17 cellular contexts compared by ENCODE assay signal in genomic region chrX:1387141-1387776, GRCh38. TPM values are rescaled to one million over a fixed set of nuclear protein-coding genes. Genes with fewer than 3 reads are reported as not detected.
DNase-seq lines count a peak whose midpoint lies in the region; ATAC-seq, FAIRE-seq and TF ChIP-seq lines count a peak whose summit lies in the region.
"Had no signal": no experiment of that assay in that cellular context is flagged by ENCODE, and none has a peak within 500 bp of the region (broad histone marks: within the 10 kb centered on the region; RNA-seq: fewer than 3 reads in every experiment).

No MANE protein-coding gene starts in this region.

- TF ChIP-seq CTCF in K562 (IDR thresholded peaks at IDR 0.05 in 2 of 3, conservative IDR thresholded peaks at IDR 0.05 in 1 of 3; ENCODE audit: insufficient read depth in 2 of 3, low read depth in 1 of 3, low read length in 3 of 3) (no peak), nephron progenitor cell (IDR thresholded peaks at IDR 0.05) (no peak), coronary artery (IDR thresholded peaks at IDR 0.05) (no peak)

- no peaks in the 10 kb centered on the region for H3K27me3 ChIP-seq in BLaER1 treated with 17β-estradiol and CSF1 and Interleukin-3, amounts not matched to agents 10 nM and 100 nM
- H3K27me3 ChIP-seq in K562 (ENCODE audit: control insufficient read depth in 2 of 2, insufficient read depth in 2 of 2, low read length in 2 of 2), result no peaks in the 10 kb centered on the region
- H3K27me3 ChIP-seq: adrenal gland, MG63, transverse colon had no signal

- no peaks in the 10 kb centered on the region; a peak in 1 of 22 replicates for H3K9me3 ChIP-seq in BLaER1 treated with 17β-estradiol and CSF1 and Interleukin-3, amounts not matched to agents 10 nM and 100 nM (replicated peaks in 1 of 11)
- H3K9me3 ChIP-seq in K562 (replicated peaks; ENCODE audit: control insufficient read depth, insufficient read depth, low read depth, low read length), result no peaks in the 10 kb centered on the region
- H3K9me3 ChIP-seq: adrenal gland, MG63, transverse colon had no signal

- peaks cover 8% of the 10 kb centered on the region for H3K9me1 ChIP-seq in K562 (ENCODE audit: control insufficient read depth, insufficient read depth, low read length)

- peaks cover 17 to 56% (median 29%) of the 10 kb centered on the region in 10 experiments for H3K4me1 ChIP-seq in BLaER1 treated with 17β-estradiol and CSF1 and Interleukin-3, amounts not matched to agents 10 nM and 100 nM
- H3K4me1 ChIP-seq in K562 (replicated peaks in 1 of 2; ENCODE audit: control insufficient read depth in 2 of 2, insufficient read depth in 2 of 2, low read length in 2 of 2), result peaks cover 6 to 49% of the 10 kb centered on the region in 2 experiments; a peak in 4 of 5 replicates

- H3K4me3 Mint-ChIP-seq in nephron progenitor cell, result no peak overlapping the region

- peak overlapping the region in 1 of 11 experiments; percentile 92; a peak in 1 of 22 replicates for H3K4me2 ChIP-seq in BLaER1 treated with 17β-estradiol and CSF1 and Interleukin-3, amounts not matched to agents 10 nM and 100 nM
- no peak overlapping the region for H3K4me2 ChIP-seq in K562 (ENCODE audit: insufficient read depth, low read length)

- CTCF ChIA-PET in K562 (lab: Yijun Ruan, JAX; ENCODE audit: low intra/inter-chr PET ratio), result no interaction called here

- peak overlapping the region; percentile 25 for H3K27ac Mint-ChIP-seq in nephron progenitor cell

- DNase-seq in ELF-1 (ENCODE audit: low read depth, low spot score) (peak; percentile 6), K562 (ENCODE audit: extremely low read depth in 1 of 4, low spot score in 3 of 4) (peak in 1 of 4 experiments; percentile 5), nephron progenitor cell (no peak), HCEC 1CT (no peak), coronary artery (ENCODE audit: low spot score) (no peak)
- DNase-seq: activated CD4-positive, alpha-beta T cell treated with anti-CD3 and anti-CD28 coated beads, Interleukin-2, amount 50 U/mL, for 4 hours; CD4-positive, CD25-positive, alpha-beta regulatory T cell; EL; MG63; NCI-H2107; NCI-H748 treated with DMSO at 0.1 percent for 48 hours; transverse colon had no signal

- BruUV-seq in K562 (replicated peaks; lab: Mats Ljungman, UMichigan), result no TSS peak

- H3K9me3 Mint-ChIP-seq in nephron progenitor cell, result no peaks in the 10 kb centered on the region

- H2AFZ ChIP-seq in K562 (ENCODE audit: low read depth, low read length), result no peak overlapping the region

- peaks cover 70 to 92% (median 92%) of the 10 kb centered on the region in 11 experiments for H3K36me3 ChIP-seq in BLaER1 treated with 17β-estradiol and CSF1 and Interleukin-3, amounts not matched to agents 10 nM and 100 nM
- H3K36me3 ChIP-seq in K562 (ENCODE audit: control insufficient read depth, insufficient read depth, low read length), result peaks cover 70% of the 10 kb centered on the region

- 0 out of 2 replicates have a peak, but pooled peaks have one; percentile 12 for TF ChIP-seq POLR2A in K562 (conservative IDR thresholded peaks at IDR 0.05)

- in situ Hi-C loops in K562 (cut with MboI), result no loop called here

- FAIRE-seq in K562 (lab: Jason Lieb, UNC), result no peak
- FAIRE-seq: GM12892 had no signal

- peaks cover 67% of the 10 kb centered on the region for H3K36me3 Mint-ChIP-seq in nephron progenitor cell (ENCODE audit: low read depth)

- POLR2A ChIA-PET in K562 (lab: Yijun Ruan, JAX), result no interaction called here

- peaks cover 8% of the 10 kb centered on the region for H3K27me3 Mint-ChIP-seq in nephron progenitor cell (ENCODE audit: low read depth, poor library complexity)
- H3K27me3 Mint-ChIP-seq: CD4-positive, CD25-positive, alpha-beta regulatory T cell had no signal

- 93% methylated on average over 3 of the region's 43 CpGs for WGBS in K562 (ENCODE audit: insufficient coverage, low coverage, missing lambda C conversion rate)

- peak overlapping the region in 1 of 11 experiments; percentile 11; a peak in 1 of 22 replicates for H3K27ac ChIP-seq in BLaER1 treated with 17β-estradiol and CSF1 and Interleukin-3, amounts not matched to agents 10 nM and 100 nM
- H3K27ac ChIP-seq in K562 (ENCODE audit: extremely low read depth, low read depth, low read length) (no peak overlapping the region), coronary artery (no peak overlapping the region)
- H3K27ac ChIP-seq: adrenal gland, transverse colon had no signal

- peaks cover 24% of the 10 kb centered on the region for H3K4me1 Mint-ChIP-seq in nephron progenitor cell

- peaks cover 49% of the 10 kb centered on the region for H3K79me2 ChIP-seq in K562 (ENCODE audit: control insufficient read depth, insufficient read depth, low read length)

- H3K9ac ChIP-seq in BLaER1 treated with 17β-estradiol and CSF1 and Interleukin-3, amounts not matched to agents 10 nM and 100 nM, result peak overlapping the region in 9 of 11 experiments; percentile 18 to 100 (median 100); a peak in 8 of 22 replicates
- H3K9ac ChIP-seq in K562 (ENCODE audit: insufficient read depth in 1 of 2, low read depth in 2 of 2, low read length in 2 of 2), result peak overlapping the region in 1 of 2 experiments; percentile 71; a peak in 2 of 4 replicates

- no peak for ATAC-seq in K562
- no peak for ATAC-seq in GM21526 (IDR thresholded peaks at IDR 0.05; ENCODE audit: low FRiP score, unreplicated experiment)
- ATAC-seq: esophagus mucosa had no signal

- no peak for TF ChIP-seq RAD21 in K562 (CRISPR knock-in tag; conservative IDR thresholded peaks at IDR 0.05 in 1 of 2, IDR thresholded peaks at IDR 0.05 in 1 of 2)

- H4K20me1 ChIP-seq in BLaER1 treated with 17β-estradiol and CSF1 and Interleukin-3, amounts not matched to agents 10 nM and 100 nM, result peaks cover 92 to 96% (median 93%) of the 10 kb centered on the region in 11 experiments
- peaks cover 44% of the 10 kb centered on the region for H4K20me1 ChIP-seq in K562 (replicated peaks; ENCODE audit: control insufficient read depth, insufficient read depth, low read length)

- H3K4me3 ChIP-seq in BLaER1 treated with 17β-estradiol and CSF1 and Interleukin-3, amounts not matched to agents 10 nM and 100 nM, result no peak overlapping the region
- H3K4me3 ChIP-seq in K562 (no peak overlapping the region), coronary artery (no peak overlapping the region)
- H3K4me3 ChIP-seq: adrenal gland, MG63, transverse colon had no signal

- intact Hi-C loops in K562 (cut with micrococcal nuclease), result no loop called here

- no peak for TF ChIP-seq EP300 in K562 (IDR thresholded peaks at IDR 0.05; ENCODE audit: low read length)

TF ChIP-seq in K562, 482 proteins besides CTCF, POLR2A, EP300 and RAD21 (continues in another document):
- TF ChIP-seq KDM1A (IDR thresholded peaks at IDR 0.05) (no peak), RBFOX2 (IDR thresholded peaks at IDR 0.05; ENCODE audit: low read depth, low read length) (peak; percentile 78), STAT5A (IDR thresholded peaks at IDR 0.05; ENCODE audit: borderline replicate concordance, low read length) (no peak)

RNA-seq across cellular contexts. Expression of gene SLC25A6, which starts 4.7 kb away (rescaled TPM):
- 32.2 and 125 TPM in 2 replicates for total RNA-seq in K562 (2011; cell fraction: chromatin; rRNA removed; ENCODE audit: low replicate concordance)
- 167 and 186 TPM in 2 replicates for total RNA-seq in K562 (2011; cell fraction: nucleolus; rRNA removed)
- 94.8 and 148 TPM in 2 replicates for total RNA-seq in K562 (2011; cell fraction: nucleoplasm; rRNA removed)
- total RNA-seq in K562 (2014; rRNA removed) (150 and 196 TPM in 2 replicates), K562 (2014; rRNA removed; fragmentation: Illumina TruSeq; extraction: Trizol) (43.0 and 58.7 TPM in 2 replicates), K562 (2015; rRNA removed; fragmentation: Illumina TruSeq; extraction: Trizol) (177 and 181 TPM in 2 replicates), K562 (2021) (318 and 330 TPM in 2 replicates)
- polyA plus RNA-seq in K562 (2011; rRNA removed) (129 and 261 TPM in 2 replicates), K562 (2014; fragmentation: Illumina TruSeq; extraction: Trizol) (118 and 276 TPM in 2 replicates), K562 (2014; fragmentation: Nextera tagmentation; extraction: Ambion mirVana) (10 to 100 TPM; 24.6 to 39.3 TPM), K562 (2014; rRNA removed) (260 and 272 TPM in 2 replicates)
- polyA plus RNA-seq in K562 (2011; cell fraction: cytosol; rRNA removed), result 445 and 542 TPM in 2 replicates
- polyA plus RNA-seq in K562 (2011; cell fraction: nucleus; rRNA removed), result 114 and 138 TPM in 2 replicates
- polyA plus RNA-seq in K562 (2012), result 340 and 778 TPM in 2 replicates
- 84.2 and 86.4 TPM in 2 replicates for polyA minus RNA-seq in K562 (2011; rRNA and poly(A)+ RNA removed)
- polyA minus RNA-seq in K562 (2011; cell fraction: cytosol; rRNA and poly(A)+ RNA removed), result 213 and 368 TPM in 2 replicates
- 69.5 and 102 TPM in 2 replicates for polyA minus RNA-seq in K562 (2011; cell fraction: nucleus; rRNA and poly(A)+ RNA removed)

RNA-seq across cellular contexts. Expression of gene IL3RA, which starts 50.7 kb away (rescaled TPM):
- total RNA-seq in K562 (2011; cell fraction: chromatin; rRNA removed; ENCODE audit: low replicate concordance), result not detected in 2 replicates
- not detected in 2 replicates for total RNA-seq in K562 (2011; cell fraction: nucleolus; rRNA removed)
- total RNA-seq in K562 (2011; cell fraction: nucleoplasm; rRNA removed), result not detected in 2 replicates
- total RNA-seq in K562 (2014; rRNA removed), result not detected in 2 replicates
- total RNA-seq in K562 (2014; rRNA removed; fragmentation: Illumina TruSeq; extraction: Trizol), result not detected in 2 replicates
- total RNA-seq in K562 (2015; rRNA removed; fragmentation: Illumina TruSeq; extraction: Trizol), result not detected in 2 replicates
- total RNA-seq in K562 (2021), result not detected in 2 replicates
- polyA plus RNA-seq in K562 (2011; rRNA removed), result not detected in 2 replicates
- polyA plus RNA-seq in K562 (2011; cell fraction: cytosol; rRNA removed), result not detected in 2 replicates
- not detected in 2 replicates for polyA plus RNA-seq in K562 (2011; cell fraction: nucleus; rRNA removed)
- polyA plus RNA-seq in K562 (2012), result 0.08 and 0.18 TPM in 2 replicates
- polyA plus RNA-seq in K562 (2014; fragmentation: Illumina TruSeq; extraction: Trizol), result not detected in 2 replicates
- polyA plus RNA-seq in K562 (2014; fragmentation: Nextera tagmentation; extraction: Ambion mirVana), result not detected
- polyA plus RNA-seq in K562 (2014; rRNA removed), result not detected in 2 replicates
- not detected in 2 replicates for polyA minus RNA-seq in K562 (2011; rRNA and poly(A)+ RNA removed)
- polyA minus RNA-seq in K562 (2011; cell fraction: cytosol; rRNA and poly(A)+ RNA removed), result not detected in 2 replicates
- polyA minus RNA-seq in K562 (2011; cell fraction: nucleus; rRNA and poly(A)+ RNA removed), result not detected in 2 replicates
